8 cellular contexts compared by ENCODE assay signal in genomic region chr20:44884907-44885391, GRCh38. TPM values are rescaled to one million over a fixed set of nuclear protein-coding genes. Genes with fewer than 3 reads are reported as not detected.
A peak's percentile ranks its signal among the peaks of the same experiment; 100 is the strongest.
DNase-seq lines count a peak whose midpoint lies in the region; ATAC-seq, FAIRE-seq and TF ChIP-seq lines count a peak whose summit lies in the region.

No MANE protein-coding gene starts in this region.

- peak in 2 of 4 donors; percentile 1 to 3 for ATAC-seq in heart left ventricle
- ATAC-seq in left ventricle myocardium superior: no peak
- ATAC-seq in K562: no peak
- ATAC-seq in aorta (ENCODE audit: low FRiP score): no peak

- peak overlapping the region; percentile 77 to 99 (median 95) for H3K4me3 ChIP-seq in heart left ventricle
- H3K4me3 ChIP-seq in K562: peak overlapping the region; percentile 93
- H3K4me3 ChIP-seq in mesodermal cell (ENCODE audit: extremely low read depth, insufficient read depth, low read length, poor library complexity, severe bottlenecking): peak overlapping the region; percentile 97
- H3K4me3 ChIP-seq in aorta (ENCODE audit: low read length in 2 of 2): peak overlapping the region; percentile 38 to 63

- H3K27ac ChIP-seq in heart left ventricle: peak overlapping the region in 11 of 12 donors; percentile 66 to 100 (median 98)
- H3K27ac ChIP-seq in K562 (ENCODE audit: extremely low read depth, low read depth, low read length): peak overlapping the region; percentile 50; the same call in 1 of the 3 replicates
- peak overlapping the region; percentile 42 for H3K27ac ChIP-seq in mesodermal cell (ENCODE audit: low read depth, low read length, severe bottlenecking)
- H3K27ac ChIP-seq in aorta (ENCODE audit: low read depth in 1 of 2, low read length in 2 of 2): peak overlapping the region in 1 of 2 donors; percentile 52

- CTCF ChIA-PET in K562 (lab: Yijun Ruan, JAX; ENCODE audit: low intra/inter-chr PET ratio): interaction anchor here (1.3 kb wide), 1 partner anchor 25 kb away, joined by 3 read pairs; the partner anchor contains the start of gene PABPC1L

- peaks cover 23% of the 10 kb centered on the region for H4K20me1 ChIP-seq in K562 (replicated peaks; ENCODE audit: control insufficient read depth, insufficient read depth, low read length)

- no peaks in the 10 kb centered on the region for H3K9me1 ChIP-seq in K562 (ENCODE audit: control insufficient read depth, insufficient read depth, low read length)

- in situ Hi-C loops in K562 (cut with MboI): no loop called here

- TF ChIP-seq POLR2A in heart left ventricle (IDR thresholded peaks at IDR 0.05): no peak
- TF ChIP-seq POLR2A in K562 (conservative IDR thresholded peaks at IDR 0.05): no peak

- peaks cover 47% of the 10 kb centered on the region for H3K79me2 ChIP-seq in K562 (ENCODE audit: control insufficient read depth, insufficient read depth, low read length)

- intact Hi-C loops in heart left ventricle (cut with DNase I) (loop anchor here in 3 of 10 donors (5.0 to 10.0 kb wide), 3 partner anchors 77 to 340 kb away; partner anchors contain the start of genes STK4 (in 2 of the 3) and TOMM34 (in 1 of the 3)), left ventricle myocardium superior (cut with micrococcal nuclease) (no loop called here), K562 (cut with micrococcal nuclease) (no loop called here), aorta (cut with DNase I) (loop anchor here (5.0 to 10.0 kb wide), 4 partner anchors 72 to 550 kb away; partner anchors contain the start of genes KCNK15 (in 1 of the 2) and STK4 (in 1 of the 2))

- H3K4me1 ChIP-seq in heart left ventricle (peaks cover 8 to 48% (median 39%) of the 10 kb centered on the region in 12 donors), K562 (replicated peaks in 1 of 2; ENCODE audit: control insufficient read depth in 2 of 2, insufficient read depth in 2 of 2, low read length in 2 of 2) (peaks cover 8 to 23% of the 10 kb centered on the region in 2 experiments), mesodermal cell (ENCODE audit: control insufficient read depth, insufficient read depth, low read length, poor library complexity, severe bottlenecking) (peaks cover 4% of the 10 kb centered on the region), aorta (ENCODE audit: control insufficient read depth in 1 of 2, insufficient read depth in 2 of 2, low read length in 2 of 2) (peaks cover 0 to 2% of the 10 kb centered on the region in 2 donors)

- peak overlapping the region; percentile 83 for H3K4me2 ChIP-seq in K562 (ENCODE audit: insufficient read depth, low read length)

- no peak for TF ChIP-seq RAD21 in K562 (CRISPR knock-in tag; conservative IDR thresholded peaks at IDR 0.05 in 1 of 2, IDR thresholded peaks at IDR 0.05 in 1 of 2)

- DNase-seq in heart left ventricle (no peak), left ventricle myocardium superior (no peak), K562 (ENCODE audit: extremely low read depth in 1 of 4, low spot score in 3 of 4) (no peak), aorta (no peak), NCI-H187 (lab: John Stamatoyannopoulos, UW) (no peak), SK-N-DZ (ENCODE audit: low spot score) (no peak)
- DNase-seq in activated CD4-positive, CD25-positive, alpha-beta regulatory T cell (lab: John Stamatoyannopoulos, UW): no peak

- TSS peak; percentile 83 for BruUV-seq in K562 (replicated peaks; lab: Mats Ljungman, UMichigan)

- POLR2A ChIA-PET in K562 (lab: Yijun Ruan, JAX): interaction anchor here (0.7 to 1.1 kb wide), 7 partner anchors 8 to 941 kb away, joined by 3 to 7 read pairs (median 5); partner anchors contain the start of gene PABPC1L

- TF ChIP-seq CTCF in heart left ventricle (IDR thresholded peaks at IDR 0.05): no peak
- TF ChIP-seq CTCF in K562 (IDR thresholded peaks at IDR 0.05 in 2 of 3, conservative IDR thresholded peaks at IDR 0.05 in 1 of 3; ENCODE audit: insufficient read depth in 2 of 3, low read depth in 1 of 3, low read length in 3 of 3): no peak

- H3K27me3 ChIP-seq in heart left ventricle: no peaks in the 10 kb centered on the region
- H3K27me3 ChIP-seq in K562 (ENCODE audit: control insufficient read depth in 2 of 2, insufficient read depth in 2 of 2, low read length in 2 of 2): no peaks in the 10 kb centered on the region
- H3K27me3 ChIP-seq in aorta (ENCODE audit: control insufficient read depth in 1 of 2, insufficient read depth in 2 of 2, low read length in 1 of 2): no peaks in the 10 kb centered on the region

- H3K9ac ChIP-seq in K562 (ENCODE audit: insufficient read depth in 1 of 2, low read depth in 2 of 2, low read length in 2 of 2): peak overlapping the region; percentile 44 to 86

- FAIRE-seq in K562 (lab: Jason Lieb, UNC): no peak

- WGBS in heart left ventricle, 4 donors: 2 to 7% (median 3%) methylated on average over 14 of the region's 14 CpGs
- 21% methylated on average over 10 of the region's 14 CpGs for WGBS in K562 (ENCODE audit: insufficient coverage, low coverage, missing lambda C conversion rate)
- WGBS in mesodermal cell (ENCODE audit: insufficient coverage in 2 of 2), 2 experiments: 32 to 40% methylated on average over 7 of the region's 14 CpGs
- WGBS in aorta, 2 donors: 6% methylated on average over 14 of the region's 14 CpGs

- no peaks in the 10 kb centered on the region for H3K9me3 ChIP-seq in heart left ventricle
- no peaks in the 10 kb centered on the region for H3K9me3 ChIP-seq in K562 (replicated peaks; ENCODE audit: control insufficient read depth, insufficient read depth, low read depth, low read length)
- H3K9me3 ChIP-seq in mesodermal cell (ENCODE audit: control insufficient read depth, low read length): no peaks in the 10 kb centered on the region
- H3K9me3 ChIP-seq in aorta (ENCODE audit: control insufficient read depth, low read length): no peaks in the 10 kb centered on the region

- peak overlapping the region; percentile 92 for H2AFZ ChIP-seq in K562 (ENCODE audit: low read depth, low read length)

- H3K36me3 ChIP-seq in heart left ventricle: peaks cover 0 to 18% (median 2%) of the 10 kb centered on the region in 9 donors
- peaks cover 33% of the 10 kb centered on the region for H3K36me3 ChIP-seq in K562 (ENCODE audit: control insufficient read depth, insufficient read depth, low read length)
- peaks cover 23% of the 10 kb centered on the region for H3K36me3 ChIP-seq in mesodermal cell (ENCODE audit: control insufficient read depth, insufficient read depth, low read length)
- H3K36me3 ChIP-seq in aorta (ENCODE audit: control insufficient read depth in 1 of 2, insufficient read depth in 2 of 2, low read length in 1 of 2): no peaks in the 10 kb centered on the region

- TF ChIP-seq EP300 in K562 (IDR thresholded peaks at IDR 0.05; ENCODE audit: low read length): no peak

RNA-seq across cellular contexts. Expression of gene YWHAB, which starts 0.6 kb away (rescaled TPM):
- 100 to 1,000 TPM in 6 of 9 donors, 10 to 100 TPM in 3; 70.8 to 160 (median 120) TPM for total RNA-seq in heart left ventricle
- polyA plus RNA-seq in heart left ventricle: 100 to 1,000 TPM in 1 of 2 donors, 10 to 100 TPM in 1; 32.2 to 154 TPM
- 108 TPM for total RNA-seq in left ventricle myocardium superior
- total RNA-seq in K562 (2011; cell fraction: chromatin; rRNA removed; ENCODE audit: low replicate concordance): 25.3 and 55.8 TPM in 2 replicates
- 18.7 and 19.3 TPM in 2 replicates for total RNA-seq in K562 (2011; cell fraction: nucleolus; rRNA removed)
- total RNA-seq in K562 (2011; cell fraction: nucleoplasm; rRNA removed): 38.6 and 71.2 TPM in 2 replicates
- total RNA-seq in K562 (2014; rRNA removed): 60.6 and 70.0 TPM in 2 replicates
- 96.1 and 109 TPM in 2 replicates for total RNA-seq in K562 (2014; rRNA removed; fragmentation: Illumina TruSeq; extraction: Trizol)
- total RNA-seq in K562 (2015; rRNA removed; fragmentation: Illumina TruSeq; extraction: Trizol): 83.8 and 90.4 TPM in 2 replicates
- 178 and 180 TPM in 2 replicates for total RNA-seq in K562 (2021)
- 67.3 and 93.0 TPM in 2 replicates for polyA plus RNA-seq in K562 (2011; rRNA removed)
- 28.7 and 49.4 TPM in 2 replicates for polyA plus RNA-seq in K562 (2011; cell fraction: cytosol; rRNA removed)
- polyA plus RNA-seq in K562 (2011; cell fraction: nucleus; rRNA removed): 22.9 and 33.5 TPM in 2 replicates
- 138 and 141 TPM in 2 replicates for polyA plus RNA-seq in K562 (2012)
- polyA plus RNA-seq in K562 (2014; fragmentation: Illumina TruSeq; extraction: Trizol): 166 and 185 TPM in 2 replicates
- polyA plus RNA-seq in K562 (2014; fragmentation: Nextera tagmentation; extraction: Ambion mirVana): 100 to 1,000 TPM; 106 to 124 TPM
- 78.1 and 78.3 TPM in 2 replicates for polyA plus RNA-seq in K562 (2014; rRNA removed)
- polyA minus RNA-seq in K562 (2011; rRNA and poly(A)+ RNA removed): 67.1 and 73.1 TPM in 2 replicates
- 41.1 and 51.6 TPM in 2 replicates for polyA minus RNA-seq in K562 (2011; cell fraction: cytosol; rRNA and poly(A)+ RNA removed)
- 14.5 and 26.2 TPM in 2 replicates for polyA minus RNA-seq in K562 (2011; cell fraction: nucleus; rRNA and poly(A)+ RNA removed)
- 192 TPM for polyA plus RNA-seq in mesodermal cell (2013, experiment 1 of 2)
- 189 TPM for polyA plus RNA-seq in mesodermal cell (2013, experiment 2 of 2)
- total RNA-seq in aorta: 100 to 1,000 TPM; 166 to 167 TPM
- polyA plus RNA-seq in aorta: 100 to 1,000 TPM; 105 to 117 TPM
- 96.0 and 100 TPM in 2 replicates for polyA plus RNA-seq in SK-N-DZ (2014; cell fraction: cytosol; rRNA removed)
- 47.7 and 70.9 TPM in 2 replicates for polyA plus RNA-seq in SK-N-DZ (2014; cell fraction: nucleus; rRNA removed)

RNA-seq across cellular contexts. Expression of gene PABPC1L, which starts 24.9 kb away (rescaled TPM):
- 1 to 10 TPM in 8 of 9 donors, under 1 TPM in 1; 0.58 to 5.9 (median 2.3) TPM for total RNA-seq in heart left ventricle
- 1 to 10 TPM; 2.8 to 3.1 TPM for polyA plus RNA-seq in heart left ventricle
- 2.7 TPM for total RNA-seq in left ventricle myocardium superior
- total RNA-seq in K562 (2011; cell fraction: chromatin; rRNA removed; ENCODE audit: low replicate concordance): 609 and 822 TPM in 2 replicates
- total RNA-seq in K562 (2011; cell fraction: nucleolus; rRNA removed): 341 and 348 TPM in 2 replicates
- total RNA-seq in K562 (2011; cell fraction: nucleoplasm; rRNA removed): 412 and 472 TPM in 2 replicates
- total RNA-seq in K562 (2014; rRNA removed): 15.8 and 22.2 TPM in 2 replicates
- total RNA-seq in K562 (2014; rRNA removed; fragmentation: Illumina TruSeq; extraction: Trizol): 12.6 and 13.8 TPM in 2 replicates
- 12.2 and 12.9 TPM in 2 replicates for total RNA-seq in K562 (2015; rRNA removed; fragmentation: Illumina TruSeq; extraction: Trizol)
- total RNA-seq in K562 (2021): 38.8 and 48.2 TPM in 2 replicates
- polyA plus RNA-seq in K562 (2011; rRNA removed): 64.2 and 78.4 TPM in 2 replicates
- 39.8 and 42.7 TPM in 2 replicates for polyA plus RNA-seq in K562 (2011; cell fraction: cytosol; rRNA removed)
- 277 and 391 TPM in 2 replicates for polyA plus RNA-seq in K562 (2011; cell fraction: nucleus; rRNA removed)
- 39.2 and 228 TPM in 2 replicates for polyA plus RNA-seq in K562 (2012)
- 43.8 and 48.8 TPM in 2 replicates for polyA plus RNA-seq in K562 (2014; fragmentation: Illumina TruSeq; extraction: Trizol)
- polyA plus RNA-seq in K562 (2014; fragmentation: Nextera tagmentation; extraction: Ambion mirVana): 1 to 10 TPM; 6.0 to 7.2 TPM
- 89.7 and 90.3 TPM in 2 replicates for polyA plus RNA-seq in K562 (2014; rRNA removed)
- polyA minus RNA-seq in K562 (2011; rRNA and poly(A)+ RNA removed): 19.6 and 23.4 TPM in 2 replicates
- 7.3 and 13.4 TPM in 2 replicates for polyA minus RNA-seq in K562 (2011; cell fraction: cytosol; rRNA and poly(A)+ RNA removed)
- polyA minus RNA-seq in K562 (2011; cell fraction: nucleus; rRNA and poly(A)+ RNA removed): 52.9 and 54.2 TPM in 2 replicates
- polyA plus RNA-seq in mesodermal cell (2013, experiment 1 of 2): 47.3 TPM
- polyA plus RNA-seq in mesodermal cell (2013, experiment 2 of 2): 42.4 TPM
- total RNA-seq in aorta: 10 to 100 TPM; 21.6 to 27.2 TPM
- 10 to 100 TPM in 1 of 2 donors, 1 to 10 TPM in 1; 1.4 to 77.2 TPM for polyA plus RNA-seq in aorta
- polyA plus RNA-seq in SK-N-DZ (2014; cell fraction: cytosol; rRNA removed): 14.1 and 21.6 TPM in 2 replicates
- 68.0 and 143 TPM in 2 replicates for polyA plus RNA-seq in SK-N-DZ (2014; cell fraction: nucleus; rRNA removed)

Comparison
In these comparisons a context has a peak if more than half of its experiments do, and no peak if none do; other contexts are left out.
1. intact Hi-C loops: an anchor here in aorta (5.0 to 10.0 kb wide); none called in left ventricle myocardium superior and K562.